In genomic region chr5:58544926-58545325, GRCh38 we compare ENCODE assay signal across 19 cellular contexts. TPM values are rescaled to one million over a fixed set of nuclear protein-coding genes. Genes with fewer than 3 reads are reported as not detected.
"Had no signal": no experiment of that assay in that cellular context is flagged by ENCODE, and none has a peak within 500 bp of the region (broad histone marks: within the 10 kb centered on the region; RNA-seq: fewer than 3 reads in every experiment).

No MANE protein-coding gene starts in this region.

- DNase-seq: activated CD4-positive, alpha-beta T cell treated with anti-CD3 and anti-CD28 coated beads, Interleukin-2, amount 10 ng/mL, durations not matched to agents 7 days and 5 days; activated CD8-positive, alpha-beta memory T cell treated with anti-CD3 and anti-CD28 coated beads, Interleukin-2, amount 50 U/mL, for 4 hours; activated effector memory CD4-positive, alpha-beta T cell treated with Interleukin-2 at 50 U/mL for 16 hours; activated naive CD4-positive, alpha-beta T cell treated with anti-CD3 and anti-CD28 coated beads, Interleukin-2, amount 10 ng/mL, durations not matched to agents 7 days and 5 days; activated naive CD8-positive, alpha-beta T cell treated with anti-CD3 and anti-CD28 coated beads, Interleukin-2, amount 50 U/mL, for 24 hours; activated T-cell treated with anti-CD3 and anti-CD28 coated beads, Interleukin-2, amount 50 U/mL, for 4 hours; anterior cingulate cortex; caudate nucleus; endodermal cell; foreskin fibroblast; nucleus accumbens; retina; stimulated activated naive B cell treated with anti-CD40 and anti-IgM and Interleukin-4, amounts not matched to agents 10 μg/mL and 1 μg/mL and 100 μg/mL, for 72 hours; T-helper 9 cell had no signal

- H3K4me1 Mint-ChIP-seq: activated CD4-positive, alpha-beta T cell treated with anti-CD3 and anti-CD28 coated beads, Interleukin-2, amount 10 ng/mL, durations not matched to agents 7 days and 5 days; activated naive CD4-positive, alpha-beta T cell treated with anti-CD3 and anti-CD28 coated beads, Interleukin-2, amount 10 ng/mL, durations not matched to agents 7 days and 5 days; activated naive CD8-positive, alpha-beta T cell treated with anti-CD3 and anti-CD28 coated beads, Interleukin-2, amount 50 U/mL, for 24 hours; endodermal cell; nephron had no signal

- ATAC-seq: activated CD4-positive, CD25-positive, alpha-beta regulatory T cell treated with anti-CD3 and anti-CD28 coated beads, Interleukin-2, amount 50 U/mL, for 24 hours; activated naive CD8-positive, alpha-beta T cell treated with anti-CD3 and anti-CD28 coated beads, Interleukin-2, amount 50 U/mL, for 24 hours; activated T-cell treated with anti-CD3 and anti-CD28 coated beads, Interleukin-2, amount 50 U/mL, for 4 hours had no signal

- H3K27me3 Mint-ChIP-seq: activated CD4-positive, alpha-beta T cell treated with anti-CD3 and anti-CD28 coated beads, Interleukin-2, amount 10 ng/mL, durations not matched to agents 7 days and 5 days; activated naive CD4-positive, alpha-beta T cell treated with anti-CD3 and anti-CD28 coated beads, Interleukin-2, amount 10 ng/mL, durations not matched to agents 7 days and 5 days; activated naive CD8-positive, alpha-beta T cell treated with anti-CD3 and anti-CD28 coated beads, Interleukin-2, amount 50 U/mL, for 24 hours; brain; stimulated activated naive B cell treated with anti-CD40 and anti-IgM and Interleukin-4, amounts not matched to agents 10 μg/mL and 1 μg/mL and 100 μg/mL, for 72 hours had no signal

- H3K27ac Mint-ChIP-seq: activated CD4-positive, alpha-beta T cell treated with anti-CD3 and anti-CD28 coated beads, Interleukin-2, amount 10 ng/mL, durations not matched to agents 7 days and 5 days; activated naive CD4-positive, alpha-beta T cell treated with anti-CD3 and anti-CD28 coated beads, Interleukin-2, amount 10 ng/mL, durations not matched to agents 7 days and 5 days; activated naive CD8-positive, alpha-beta T cell treated with anti-CD3 and anti-CD28 coated beads, Interleukin-2, amount 50 U/mL, for 24 hours; brain; endodermal cell; nephron; stimulated activated naive B cell treated with anti-CD40 and anti-IgM and Interleukin-4, amounts not matched to agents 10 μg/mL and 1 μg/mL and 100 μg/mL, for 72 hours had no signal

- H3K36me3 Mint-ChIP-seq: activated naive CD4-positive, alpha-beta T cell treated with anti-CD3 and anti-CD28 coated beads, Interleukin-2, amount 10 ng/mL, durations not matched to agents 7 days and 5 days; brain had no signal

- H3K9me3 Mint-ChIP-seq: activated CD4-positive, alpha-beta T cell treated with anti-CD3 and anti-CD28 coated beads, Interleukin-2, amount 10 ng/mL, durations not matched to agents 7 days and 5 days; activated naive CD4-positive, alpha-beta T cell treated with anti-CD3 and anti-CD28 coated beads, Interleukin-2, amount 10 ng/mL, durations not matched to agents 7 days and 5 days; activated naive CD8-positive, alpha-beta T cell treated with anti-CD3 and anti-CD28 coated beads, Interleukin-2, amount 50 U/mL, for 24 hours had no signal

- H3K27ac ChIP-seq: epithelial cell of prostate had no signal

- H3K4me3 Mint-ChIP-seq: activated CD4-positive, alpha-beta T cell treated with anti-CD3 and anti-CD28 coated beads, Interleukin-2, amount 10 ng/mL, durations not matched to agents 7 days and 5 days; activated naive CD4-positive, alpha-beta T cell treated with anti-CD3 and anti-CD28 coated beads, Interleukin-2, amount 10 ng/mL, durations not matched to agents 7 days and 5 days; activated naive CD8-positive, alpha-beta T cell treated with anti-CD3 and anti-CD28 coated beads, Interleukin-2, amount 50 U/mL, for 24 hours; activated T-cell treated with anti-CD3 and anti-CD28 coated beads, Interleukin-2, amount 50 U/mL, for 4 hours; brain; endodermal cell; nephron had no signal

RNA-seq across cellular contexts. Expression of gene RAB3C, which starts 37.9 kb away (rescaled TPM):
- total RNA-seq: activated CD4-positive, alpha-beta T cell treated with anti-CD3 and anti-CD28 coated beads, Interleukin-2, amount 10 ng/mL, durations not matched to agents 7 days and 5 days; activated T-cell treated with anti-CD3 and anti-CD28 coated beads, Interleukin-2, amount 50 U/mL, for 4 hours had no signal

RNA-seq across cellular contexts. Expression of gene GAPT, which starts 53.7 kb away (rescaled TPM):
- total RNA-seq: activated CD4-positive, alpha-beta T cell treated with anti-CD3 and anti-CD28 coated beads, Interleukin-2, amount 10 ng/mL, durations not matched to agents 7 days and 5 days; activated T-cell treated with anti-CD3 and anti-CD28 coated beads, Interleukin-2, amount 50 U/mL, for 4 hours; glomerular endothelial cell had no signal
